In the genomic region with DNA sequence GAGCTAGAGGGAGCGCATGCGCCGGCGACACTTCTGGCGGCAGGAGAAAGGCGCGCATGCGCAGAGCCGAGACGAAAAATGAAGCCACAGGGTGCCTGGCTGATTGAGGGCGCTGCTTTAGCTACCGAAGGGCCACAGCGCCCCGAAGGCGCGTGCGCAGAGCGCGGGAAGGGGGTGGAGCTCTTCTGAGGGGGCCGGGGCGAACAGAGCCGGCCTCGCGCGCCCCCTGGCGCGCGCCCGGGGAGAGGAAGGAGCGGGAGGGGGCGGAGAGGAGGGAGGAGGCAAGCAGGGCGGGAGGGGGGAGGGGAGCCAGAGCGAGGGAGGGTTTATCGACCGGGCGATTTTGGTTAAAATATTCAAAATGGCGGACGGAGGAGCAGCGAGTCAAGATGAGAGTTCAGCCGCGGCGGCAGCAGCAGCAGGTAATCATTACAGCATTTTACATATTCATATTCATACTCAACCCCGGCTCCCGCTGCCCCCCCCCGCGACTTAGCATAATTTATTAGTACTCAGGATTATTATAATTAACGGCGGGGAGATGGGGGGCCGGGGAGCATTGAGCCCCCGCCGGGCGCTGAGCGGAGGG, we compare ENCODE assay signal across 8 cellular contexts. TPM values are rescaled to one million over a fixed set of nuclear protein-coding genes. Genes with fewer than 3 reads are reported as not detected.
A peak's percentile ranks its signal among the peaks of the same experiment; 100 is the strongest.
DNase-seq lines count a peak whose midpoint lies in the region; ATAC-seq and TF ChIP-seq lines count a peak whose summit lies in the region.

A gene (plus strand): TSS at position 350 of the 589 bp plus-strand sequence. CDS start 12 bp downstream, at position 362.

- H3K27ac Mint-ChIP-seq in CD4-positive, alpha-beta memory T cell, result peak within 1 kb of the TSS; percentile 89 to 99 (median 97)
- peak within 1 kb of the TSS; percentile 93 for H3K27ac Mint-ChIP-seq in activated CD4-positive, alpha-beta memory T cell treated with anti-CD3 and anti-CD28 coated beads, Interleukin-2, amount 10 ng/mL, durations not matched to agents 7 days and 5 days

- no peaks in the 10 kb centered on the region for H3K27me3 Mint-ChIP-seq in CD4-positive, alpha-beta memory T cell
- no peaks in the 10 kb centered on the region for H3K27me3 Mint-ChIP-seq in activated CD4-positive, alpha-beta memory T cell treated with anti-CD3 and anti-CD28 coated beads, Interleukin-2, amount 10 ng/mL, durations not matched to agents 7 days and 5 days

- peak within 1 kb of the TSS; percentile 90 for H3K27ac ChIP-seq in CD4-positive, alpha-beta memory T cell (ENCODE audit: low read depth, low read length)
- peak within 1 kb of the TSS; percentile 87 to 99 (median 97) for H3K27ac ChIP-seq in dorsolateral prefrontal cortex

- peak within 1 kb of the TSS; percentile 90 to 99 (median 94) for H3K4me3 Mint-ChIP-seq in CD4-positive, alpha-beta memory T cell
- peak within 1 kb of the TSS; percentile 98 for H3K4me3 Mint-ChIP-seq in activated CD4-positive, alpha-beta memory T cell treated with anti-CD3 and anti-CD28 coated beads, Interleukin-2, amount 10 ng/mL, durations not matched to agents 7 days and 5 days

- TF ChIP-seq CTCF in dorsolateral prefrontal cortex (IDR thresholded peaks at IDR 0.05 in 54 of 56, conservative IDR thresholded peaks at IDR 0.05 in 2 of 56; ENCODE audit: low read depth in 1 of 56, partially characterized antibody in 56 of 56), result peak in 55 of 56 donors; percentile 39 to 86 (median 64)
- TF ChIP-seq CTCF in lower leg skin (IDR thresholded peaks at IDR 0.05), result no peak

- peak; percentile 56 for ATAC-seq in GM19452 (IDR thresholded peaks at IDR 0.05; ENCODE audit: unreplicated experiment)

- peak; percentile 98 to 99 (median 98) for DNase-seq in CD4-positive, alpha-beta memory T cell
- DNase-seq in HK-2 (ENCODE audit: unreplicated experiment), result peak; percentile 99
- DNase-seq in NCI-H82 treated with DMSO at 0.1 percent for 48 hours (lab: John Stamatoyannopoulos, UW; ENCODE audit: unreplicated experiment), result peak; percentile 100
- DNase-seq in activated CD4-positive, alpha-beta memory T cell treated with anti-CD3 and anti-CD28 coated beads, Interleukin-2, amount 10 ng/mL, durations not matched to agents 7 days and 5 days, result peak; percentile 99
- peak; percentile 95 to 97 (median 96) for DNase-seq in dorsolateral prefrontal cortex
- DNase-seq in lower leg skin (ENCODE audit: low spot score in 2 of 2), result peak; percentile 98 to 100
- peak; percentile 97 to 98 for DNase-seq in stimulated activated CD4-positive, alpha-beta T cell treated with anti-CD3 and anti-CD28 coated beads, Interleukin-4, amount 100 ng/mL, for 48 hours (ENCODE audit: low read depth in 2 of 2)

- intact Hi-C loops in CD4-positive, alpha-beta memory T cell (cut with micrococcal nuclease), result loop anchor here (1.0 to 5.0 kb wide), 13 partner anchors 96 to 958 kb away; a partner anchor contains a TSS
- intact Hi-C loops in dorsolateral prefrontal cortex (cut with DNase I), result loop anchor here (2.0 to 10.0 kb wide), 8 partner anchors 47 to 383 kb away; a partner anchor contains a TSS
- intact Hi-C loops in lower leg skin (cut with DNase I; ENCODE audit: low total_unique reads), result no loop called here

- peaks cover 22% of the 10 kb centered on the region for H3K4me1 ChIP-seq in CD4-positive, alpha-beta memory T cell (ENCODE audit: insufficient read depth, low read length)

- H3K4me1 Mint-ChIP-seq in CD4-positive, alpha-beta memory T cell, result peaks cover 19 to 47% (median 35%) of the 10 kb centered on the region in 4 donors
- H3K4me1 Mint-ChIP-seq in activated CD4-positive, alpha-beta memory T cell treated with anti-CD3 and anti-CD28 coated beads, Interleukin-2, amount 10 ng/mL, durations not matched to agents 7 days and 5 days, result peaks cover 40% of the 10 kb centered on the region

- H3K9me3 Mint-ChIP-seq in CD4-positive, alpha-beta memory T cell, result peaks cover 0 to 4% (median 0%) of the 10 kb centered on the region in 8 donors
- H3K9me3 Mint-ChIP-seq in activated CD4-positive, alpha-beta memory T cell treated with anti-CD3 and anti-CD28 coated beads, Interleukin-2, amount 10 ng/mL, durations not matched to agents 7 days and 5 days, result no peaks in the 10 kb centered on the region

- WGBS in lower leg skin, 2 donors, result 0% methylated on average over 40 to 48 of the region's 53 CpGs

- H3K27me3 ChIP-seq in CD4-positive, alpha-beta memory T cell (ENCODE audit: insufficient read depth, low read length), result no peaks in the 10 kb centered on the region
- no peaks in the 10 kb centered on the region for H3K27me3 ChIP-seq in dorsolateral prefrontal cortex

- TF ChIP-seq POLR2A in lower leg skin (IDR thresholded peaks at IDR 0.05), result no peak

- H3K36me3 Mint-ChIP-seq in CD4-positive, alpha-beta memory T cell, result peaks cover 0 to 15% of the 10 kb centered on the region in 2 donors
- H3K36me3 Mint-ChIP-seq in activated CD4-positive, alpha-beta memory T cell treated with anti-CD3 and anti-CD28 coated beads, Interleukin-2, amount 10 ng/mL, durations not matched to agents 7 days and 5 days (ENCODE audit: low read depth), result peaks cover 10% of the 10 kb centered on the region

- peak within 1 kb of the TSS; percentile 55 to 99 for H3K4me3 ChIP-seq in CD4-positive, alpha-beta memory T cell (ENCODE audit: low read length in 2 of 2)
- peak within 1 kb of the TSS; percentile 67 to 100 (median 95) for H3K4me3 ChIP-seq in dorsolateral prefrontal cortex
- H3K4me3 ChIP-seq in lower leg skin (ENCODE audit: low read depth, poor library complexity, severe bottlenecking), result peak within 1 kb of the TSS; percentile 85

- CTCF ChIA-PET in CD4-positive, alpha-beta memory T cell (lab: Charles Lee; ENCODE audit: partially characterized antibody), result interaction anchor here (0.6 to 3.4 kb wide), 63 partner anchors 9 to 714 kb away, joined by 3 to 29 read pairs (median 4); a partner anchor contains a TSS
- CTCF ChIA-PET in activated CD4-positive, alpha-beta memory T cell treated with anti-CD3 and anti-CD28 coated beads, Interleukin-2, amount 10 ng/mL, durations not matched to agents 7 days and 5 days (lab: Charles Lee), result interaction anchor here (0.5 to 3.2 kb wide), 61 partner anchors 9 to 715 kb away, joined by 3 to 33 read pairs (median 5); a partner anchor contains a TSS

- H3K36me3 ChIP-seq in CD4-positive, alpha-beta memory T cell (ENCODE audit: insufficient read depth, low read length), result no peaks in the 10 kb centered on the region

- POLR2A ChIA-PET in CD4-positive, alpha-beta memory T cell (lab: Charles Lee; ENCODE audit: partially characterized antibody), result interaction anchor here (0.6 to 5.5 kb wide), 34 partner anchors 9 to 716 kb away, joined by 3 to 73 read pairs (median 5); a partner anchor contains a TSS
- POLR2A ChIA-PET in activated CD4-positive, alpha-beta memory T cell treated with anti-CD3 and anti-CD28 coated beads, Interleukin-2, amount 10 ng/mL, durations not matched to agents 7 days and 5 days (lab: Charles Lee), result interaction anchor here (0.7 to 3.5 kb wide), 43 partner anchors 8 to 1005 kb away, joined by 3 to 47 read pairs (median 5); a partner anchor contains a TSS

- no peaks in the 10 kb centered on the region for H3K9me3 ChIP-seq in CD4-positive, alpha-beta memory T cell (ENCODE audit: control insufficient read depth in 1 of 2, low read length in 2 of 2)

RNA-seq across cellular contexts. Expression of the gene that starts here (rescaled TPM):
- total RNA-seq in CD4-positive, alpha-beta memory T cell, result 10 to 100 TPM; 17.9 to 22.9 TPM
- polyA plus RNA-seq in CD4-positive, alpha-beta memory T cell, result 10 to 100 TPM in 1 of 2 donors, 1 to 10 TPM in 1; 5.7 to 10.9 TPM
- total RNA-seq in activated CD4-positive, alpha-beta memory T cell treated with anti-CD3 and anti-CD28 coated beads, Interleukin-2, amount 10 ng/mL, durations not matched to agents 7 days and 5 days, result 10 to 100 TPM; 17.4 to 20.4 TPM
- total RNA-seq in dorsolateral prefrontal cortex, result 10 to 100 TPM; 14.7 to 50.1 (median 30.5) TPM
- total RNA-seq in lower leg skin, result 10 to 100 TPM in 1 of 4 donors, 1 to 10 TPM in 3; 8.7 to 34.0 (median 9.6) TPM

Comparison
In these comparisons a context has a peak if more than half of its experiments do, and no peak if none do; other contexts are left out.
1. Peak in every context shown above with its lines: DNase-seq, ATAC-seq, H3K4me3 ChIP-seq and H3K27ac ChIP-seq.
2. CTCF ChIP-seq: peak in dorsolateral prefrontal cortex (55 of 56); none in lower leg skin (0 of 3).